ENCODE assay signal across 12 cellular contexts in the genomic region with DNA sequence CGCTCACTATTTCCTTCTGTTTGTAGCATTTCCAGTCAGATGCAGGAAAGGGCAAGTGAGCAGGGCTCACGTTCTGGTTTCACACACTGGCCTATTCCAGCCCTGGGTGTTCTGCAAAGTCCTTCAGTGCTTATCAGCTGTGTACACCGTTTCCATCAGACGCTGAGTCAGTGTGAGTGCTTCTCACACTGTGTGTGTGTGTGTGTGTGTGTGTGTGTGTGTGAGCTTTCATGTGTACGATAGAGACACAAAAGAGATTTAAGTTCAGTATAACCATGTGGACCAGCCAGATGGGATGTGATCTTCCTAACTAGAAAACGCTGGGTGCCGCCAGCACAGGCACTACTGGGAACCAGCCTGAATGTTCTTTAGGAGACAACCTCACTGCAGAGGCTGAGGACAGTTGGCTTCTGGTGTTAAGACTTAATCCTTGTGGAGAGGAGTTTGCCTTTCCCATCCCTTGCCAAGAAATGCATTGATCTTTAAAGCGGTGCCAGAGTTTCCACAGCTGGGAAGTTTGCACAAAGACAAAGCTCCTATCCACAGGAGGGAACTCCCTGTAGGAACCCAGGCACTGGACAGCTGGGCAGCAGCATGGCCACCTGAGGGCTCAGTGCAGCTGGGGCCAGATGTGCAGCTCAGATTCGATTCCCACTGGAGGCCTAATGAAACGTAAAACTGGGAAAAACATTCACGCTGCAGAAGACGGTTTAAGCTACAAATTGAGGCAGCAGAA. TPM values are rescaled to one million over a fixed set of nuclear protein-coding genes. Genes with fewer than 3 reads are reported as not detected.
DNase-seq lines count a peak whose midpoint lies in the region; ATAC-seq, FAIRE-seq and TF ChIP-seq lines count a peak whose summit lies in the region.
"Had no signal": no experiment of that assay in that cellular context is flagged by ENCODE, and none has a peak within 500 bp of the region (broad histone marks: within the 10 kb centered on the region; RNA-seq: fewer than 3 reads in every experiment).

No MANE protein-coding gene starts in this region.

- peaks cover 0 to 4% of the 10 kb centered on the region in 2 experiments; a peak in 2 of 5 replicates for H3K27me3 ChIP-seq in HepG2 (ENCODE audit: control insufficient read depth in 1 of 2, insufficient read depth in 2 of 2, low read length in 2 of 2)

- CTCF ChIA-PET in HepG2 (lab: Yijun Ruan, JAX; ENCODE audit: low intra/inter-chr PET ratio, low total read pairs): interaction anchor here (3.0 to 4.7 kb wide), 2 partner anchors 166 to 240 kb away, joined by 37 to 72 read pairs; no protein-coding TSS in a partner anchor

- no peak overlapping the region for H3K27ac ChIP-seq in HepG2 (ENCODE audit: extremely low read length, insufficient read depth, low read length)

- intact Hi-C loops in HepG2 (cut with micrococcal nuclease; ENCODE audit: unreplicated experiment): loop anchor here (10.0 kb wide), 2 partner anchors 131 to 341 kb away; partner anchors contain the start of gene LRRK1

- DNase-seq in DMS79 (lab: John Stamatoyannopoulos, UW) (peak; percentile 17), NCI-H2171 treated with DMSO at 0.1 percent for 48 hours (lab: John Stamatoyannopoulos, UW) (peak; percentile 65), brain pericyte (ENCODE audit: low read depth, low spot score) (peak; percentile 80), HepG2 (ENCODE audit: low spot score) (peak; percentile 45)
- DNase-seq: activated T-cell treated with anti-CD3 and anti-CD28 coated beads, Interleukin-2, amount 50 U/mL, for 72 hours; Caco-2; naive thymus-derived CD8-positive, alpha-beta T cell; NCI-H748 treated with DMSO at 0.1 percent for 48 hours had no signal

- TF ChIP-seq EP300 in HepG2 (IDR thresholded peaks at IDR 0.05; ENCODE audit: low read depth in 2 of 2, low read length in 2 of 2) (no peak), HepG2 (CRISPR knock-in tag; IDR thresholded peaks at IDR 0.05; ENCODE audit: borderline replicate concordance) (no peak)

- BruUV-seq in HepG2 (replicated peaks; lab: Mats Ljungman, UMichigan): no TSS peak

- no peak for TF ChIP-seq RAD21 in HepG2 (CRISPR knock-in tag; IDR thresholded peaks at IDR 0.05)

- in situ Hi-C loops in HepG2 (cut with HindIII; ENCODE audit: extremely low pct_ligation_motif_present, low pct_unique_long_range_greater_than_20kb): loop anchor here (5.0 to 25.0 kb wide), 4 partner anchors 171 to 593 kb away; partner anchors contain the start of gene LRRK1

- WGBS in HepG2 (ENCODE audit: low lambda C conversion rate): 23% methylated on average over 10 of the region's 12 CpGs

- ATAC-seq in HepG2 (peak; percentile 37), GM18873 (IDR thresholded peaks at IDR 0.05; ENCODE audit: low FRiP score, unreplicated experiment) (no peak), GM19463 (IDR thresholded peaks at IDR 0.05; ENCODE audit: unreplicated experiment) (no peak), GM19328 (IDR thresholded peaks at IDR 0.05; ENCODE audit: unreplicated experiment) (no peak), HG02885 (IDR thresholded peaks at IDR 0.05; ENCODE audit: poor library complexity, unreplicated experiment) (no peak)
- ATAC-seq: activated T-cell treated with anti-CD3 and anti-CD28 coated beads, Interleukin-2, amount 50 U/mL, for 72 hours; naive thymus-derived CD8-positive, alpha-beta T cell had no signal

- H3K9me3 ChIP-seq in HepG2 (ENCODE audit: low read length): no peaks in the 10 kb centered on the region
- H3K9me3 ChIP-seq: Caco-2 had no signal

- H3K36me3 ChIP-seq in HepG2 (replicated peaks in 1 of 2; ENCODE audit: control insufficient read depth in 1 of 2, insufficient read depth in 2 of 2, low read length in 2 of 2): no peaks in the 10 kb centered on the region

- H3K79me2 ChIP-seq in HepG2 (ENCODE audit: insufficient read depth, low read length): peaks cover 3% of the 10 kb centered on the region

- 0 out of 2 replicates have a peak, but pooled peaks have one; percentile 14 for TF ChIP-seq CTCF in HepG2 (CRISPR knock-in tag; IDR thresholded peaks at IDR 0.05)

- H3K4me2 ChIP-seq in HepG2 (ENCODE audit: low read depth, low read length): peak overlapping the region; percentile 60

- no peak overlapping the region for H3K9ac ChIP-seq in HepG2 (ENCODE audit: insufficient read depth, low read depth, low read length)

- peaks cover 42% of the 10 kb centered on the region for H3K4me1 ChIP-seq in HepG2 (ENCODE audit: insufficient read depth, low read length)

- no peak for TF ChIP-seq POLR2A in HepG2 (IDR thresholded peaks at IDR 0.05; ENCODE audit: insufficient read depth in 1 of 2, low read depth in 2 of 2, low read length in 2 of 2)

- H2AFZ ChIP-seq in HepG2 (ENCODE audit: low read length): peak overlapping the region; percentile 1

- POLR2A ChIA-PET in HepG2 (lab: Yijun Ruan, JAX): interaction anchor here (0.9 to 1.4 kb wide), 2 partner anchors 12 to 165 kb away, joined by 3 to 4 read pairs; no protein-coding TSS in a partner anchor

- 0 out of 6 replicates have a peak overlapping the region, but pooled peaks of 1 of the 3 experiments have one; percentile 9 for H3K4me3 ChIP-seq in HepG2 (replicated peaks in 1 of 3; ENCODE audit: insufficient read depth in 1 of 3, low read depth in 2 of 3, low read length in 3 of 3)

- no peak for FAIRE-seq in HepG2 (lab: Jason Lieb, UNC)

- H4K20me1 ChIP-seq in HepG2 (ENCODE audit: insufficient read depth, low read length): peaks cover under 1% of the 10 kb centered on the region; the same call in 1 of the 2 replicates

RNA-seq across cellular contexts. Expression of gene CHSY1, which starts 3.9 kb away (rescaled TPM):
- 12.8 and 13.7 TPM in 2 replicates for total RNA-seq in HepG2 (2016; rRNA removed; fragmentation: Illumina TruSeq; extraction: Trizol)
- 4.3 and 5.4 TPM in 2 replicates for total RNA-seq in HepG2 (2016; cell fraction: cytosol; rRNA removed; fragmentation: Illumina TruSeq; extraction: Trizol; ENCODE audit: low read depth)
- 12.1 and 12.6 TPM in 2 replicates for total RNA-seq in HepG2 (2016; cell fraction: insoluble cytoplasmic fraction; rRNA removed; fragmentation: Illumina TruSeq; extraction: Trizol)
- total RNA-seq in HepG2 (2016; cell fraction: membrane; rRNA removed; fragmentation: Illumina TruSeq; extraction: Trizol): 7.0 and 7.9 TPM in 2 replicates
- 10.5 and 11.5 TPM in 2 replicates for total RNA-seq in HepG2 (2016; cell fraction: nucleus; rRNA removed; fragmentation: Illumina TruSeq; extraction: Trizol)
- 11.2 and 13.3 TPM in 2 replicates for polyA plus RNA-seq in HepG2 (2011; rRNA removed)
- 10.0 and 13.2 TPM in 2 replicates for polyA plus RNA-seq in HepG2 (2011; cell fraction: cytosol; rRNA removed)
- polyA plus RNA-seq in HepG2 (2011; cell fraction: nucleus; rRNA removed): 4.9 and 5.5 TPM in 2 replicates
- 11.0 and 11.8 TPM in 2 replicates for polyA plus RNA-seq in HepG2 (2012)
- 0.72 and 0.77 TPM in 2 replicates for polyA plus RNA-seq in HepG2 (2016; cell fraction: cytosol; fragmentation: Illumina TruSeq; extraction: Trizol; ENCODE audit: low read depth)
- polyA plus RNA-seq in HepG2 (2016; cell fraction: insoluble cytoplasmic fraction; fragmentation: Illumina TruSeq; extraction: Trizol; ENCODE audit: low read depth): 13.1 and 14.5 TPM in 2 replicates
- 4.8 TPM in 2 replicates for polyA plus RNA-seq in HepG2 (2016; cell fraction: membrane; fragmentation: Illumina TruSeq; extraction: Trizol; ENCODE audit: low read depth)
- 14.6 and 15.9 TPM in 2 replicates for polyA plus RNA-seq in HepG2 (2016; cell fraction: nucleus; fragmentation: Illumina TruSeq; extraction: Trizol; ENCODE audit: insufficient read depth, low read depth)
- 12.6 and 31.1 TPM in 2 replicates for polyA minus RNA-seq in HepG2 (2011; rRNA and poly(A)+ RNA removed; ENCODE audit: low replicate concordance)
- polyA minus RNA-seq in HepG2 (2011; cell fraction: cytosol; rRNA and poly(A)+ RNA removed): 16.8 and 17.1 TPM in 2 replicates
- polyA minus RNA-seq in HepG2 (2011; cell fraction: nucleus; rRNA and poly(A)+ RNA removed): 15.8 and 18.3 TPM in 2 replicates

RNA-seq across cellular contexts. Expression of gene SELENOS, which starts 21.5 kb away (rescaled TPM):
- total RNA-seq in HepG2 (2016; rRNA removed; fragmentation: Illumina TruSeq; extraction: Trizol): 31.6 and 63.0 TPM in 2 replicates
- 25.6 and 30.5 TPM in 2 replicates for total RNA-seq in HepG2 (2016; cell fraction: cytosol; rRNA removed; fragmentation: Illumina TruSeq; extraction: Trizol; ENCODE audit: low read depth)
- total RNA-seq in HepG2 (2016; cell fraction: insoluble cytoplasmic fraction; rRNA removed; fragmentation: Illumina TruSeq; extraction: Trizol): 31.1 and 66.3 TPM in 2 replicates
- 32.0 and 35.3 TPM in 2 replicates for total RNA-seq in HepG2 (2016; cell fraction: membrane; rRNA removed; fragmentation: Illumina TruSeq; extraction: Trizol)
- 52.7 and 62.7 TPM in 2 replicates for total RNA-seq in HepG2 (2016; cell fraction: nucleus; rRNA removed; fragmentation: Illumina TruSeq; extraction: Trizol)
- 56.6 and 66.1 TPM in 2 replicates for polyA plus RNA-seq in HepG2 (2011; rRNA removed)
- polyA plus RNA-seq in HepG2 (2011; cell fraction: cytosol; rRNA removed): 58.8 and 79.4 TPM in 2 replicates
- polyA plus RNA-seq in HepG2 (2011; cell fraction: nucleus; rRNA removed): 21.8 and 28.5 TPM in 2 replicates
- 38.2 and 44.5 TPM in 2 replicates for polyA plus RNA-seq in HepG2 (2012)
- polyA plus RNA-seq in HepG2 (2016; cell fraction: cytosol; fragmentation: Illumina TruSeq; extraction: Trizol; ENCODE audit: low read depth): 19.0 and 26.3 TPM in 2 replicates
- polyA plus RNA-seq in HepG2 (2016; cell fraction: insoluble cytoplasmic fraction; fragmentation: Illumina TruSeq; extraction: Trizol; ENCODE audit: low read depth): 29.3 and 32.0 TPM in 2 replicates
- 23.0 and 24.1 TPM in 2 replicates for polyA plus RNA-seq in HepG2 (2016; cell fraction: membrane; fragmentation: Illumina TruSeq; extraction: Trizol; ENCODE audit: low read depth)
- 81.3 and 91.5 TPM in 2 replicates for polyA plus RNA-seq in HepG2 (2016; cell fraction: nucleus; fragmentation: Illumina TruSeq; extraction: Trizol; ENCODE audit: insufficient read depth, low read depth)
- 31.0 and 35.1 TPM in 2 replicates for polyA minus RNA-seq in HepG2 (2011; rRNA and poly(A)+ RNA removed; ENCODE audit: low replicate concordance)
- polyA minus RNA-seq in HepG2 (2011; cell fraction: cytosol; rRNA and poly(A)+ RNA removed): 19.4 and 21.8 TPM in 2 replicates
- 64.9 and 77.1 TPM in 2 replicates for polyA minus RNA-seq in HepG2 (2011; cell fraction: nucleus; rRNA and poly(A)+ RNA removed)

RNA-seq across cellular contexts. Expression of gene SNRPA1, which starts 39.3 kb away (rescaled TPM):
- 41.2 and 72.5 TPM in 2 replicates for total RNA-seq in HepG2 (2016; rRNA removed; fragmentation: Illumina TruSeq; extraction: Trizol)
- 21.5 and 21.7 TPM in 2 replicates for total RNA-seq in HepG2 (2016; cell fraction: cytosol; rRNA removed; fragmentation: Illumina TruSeq; extraction: Trizol; ENCODE audit: low read depth)
- total RNA-seq in HepG2 (2016; cell fraction: insoluble cytoplasmic fraction; rRNA removed; fragmentation: Illumina TruSeq; extraction: Trizol): 44.9 and 72.9 TPM in 2 replicates
- 29.4 and 29.6 TPM in 2 replicates for total RNA-seq in HepG2 (2016; cell fraction: membrane; rRNA removed; fragmentation: Illumina TruSeq; extraction: Trizol)
- 43.1 and 47.7 TPM in 2 replicates for total RNA-seq in HepG2 (2016; cell fraction: nucleus; rRNA removed; fragmentation: Illumina TruSeq; extraction: Trizol)
- 80.0 and 108 TPM in 2 replicates for polyA plus RNA-seq in HepG2 (2011; rRNA removed)
- polyA plus RNA-seq in HepG2 (2011; cell fraction: cytosol; rRNA removed): 70.8 and 71.1 TPM in 2 replicates
- polyA plus RNA-seq in HepG2 (2011; cell fraction: nucleus; rRNA removed): 95.5 and 97.7 TPM in 2 replicates
- polyA plus RNA-seq in HepG2 (2012): 77.4 and 94.8 TPM in 2 replicates
- polyA plus RNA-seq in HepG2 (2016; cell fraction: cytosol; fragmentation: Illumina TruSeq; extraction: Trizol; ENCODE audit: low read depth): 43.0 and 50.4 TPM in 2 replicates
- 177 and 178 TPM in 2 replicates for polyA plus RNA-seq in HepG2 (2016; cell fraction: insoluble cytoplasmic fraction; fragmentation: Illumina TruSeq; extraction: Trizol; ENCODE audit: low read depth)
- 42.8 and 43.9 TPM in 2 replicates for polyA plus RNA-seq in HepG2 (2016; cell fraction: membrane; fragmentation: Illumina TruSeq; extraction: Trizol; ENCODE audit: low read depth)
- polyA plus RNA-seq in HepG2 (2016; cell fraction: nucleus; fragmentation: Illumina TruSeq; extraction: Trizol; ENCODE audit: insufficient read depth, low read depth): 92.5 and 99.3 TPM in 2 replicates
- polyA minus RNA-seq in HepG2 (2011; rRNA and poly(A)+ RNA removed; ENCODE audit: low replicate concordance): 12.8 and 30.9 TPM in 2 replicates
- polyA minus RNA-seq in HepG2 (2011; cell fraction: cytosol; rRNA and poly(A)+ RNA removed): 23.8 and 31.7 TPM in 2 replicates
- polyA minus RNA-seq in HepG2 (2011; cell fraction: nucleus; rRNA and poly(A)+ RNA removed): 50.7 and 51.6 TPM in 2 replicates

Comparison
In these comparisons a context has a peak if more than half of its experiments do, and no peak if none do; other contexts are left out.
1. DNase-seq: peak in every context shown above with its lines; median percentile 80 in brain pericyte; 65 in NCI-H2171 treated with DMSO at 0.1 percent for 48 hours; 45 in HepG2; 17 in DMS79.